Comparison of ENCODE assay signal across 20 cellular contexts in genomic region chr7:55521543-55522267, GRCh38. TPM values are rescaled to one million over a fixed set of nuclear protein-coding genes. Genes with fewer than 3 reads are reported as not detected.
DNase-seq lines count a peak whose midpoint lies in the region; FAIRE-seq and TF ChIP-seq lines count a peak whose summit lies in the region.
"Had no signal": no experiment of that assay in that cellular context is flagged by ENCODE, and none has a peak within 500 bp of the region (broad histone marks: within the 10 kb centered on the region; RNA-seq: fewer than 3 reads in every experiment).

No MANE protein-coding gene starts in this region.

- H3F3A ChIP-seq in SK-N-SH (replicated peaks; ENCODE audit: insufficient read depth), result no peaks in the 10 kb centered on the region

- H2AFZ ChIP-seq in SK-N-SH (ENCODE audit: low read depth), result no peak overlapping the region
- H2AFZ ChIP-seq: GM23248 had no signal

- H3K9ac ChIP-seq in SK-N-SH, result no peak overlapping the region
- H3K9ac ChIP-seq: GM23248 had no signal

- no peak for TF ChIP-seq EP300 in SK-N-SH (IDR thresholded peaks at IDR 0.05; ENCODE audit: borderline replicate concordance in 1 of 2, low read depth in 1 of 2, low read length in 1 of 2)

- 92% methylated on average over 16 of the region's 16 CpGs for WGBS in SK-N-SH (ENCODE audit: low lambda C conversion rate)

- H3K9me3 ChIP-seq in Peyer's patch, result no peaks in the 10 kb centered on the region
- H3K9me3 ChIP-seq in SK-N-SH, result no peaks in the 10 kb centered on the region
- H3K9me3 ChIP-seq: Caco-2 had no signal

- DNase-seq in G401 (ENCODE audit: low spot score), result peak; percentile 16
- DNase-seq in Peyer's patch, result peak in 2 of 3 donors; percentile 56 to 69
- peak; percentile 33 for DNase-seq in epithelial cell of esophagus (ENCODE audit: low read depth)
- peak; percentile 50 for DNase-seq in posterior vena cava (ENCODE audit: low spot score)
- no peak for DNase-seq in SK-N-SH
- DNase-seq in mucosa of gallbladder (ENCODE audit: low spot score), result no peak
- no peak for DNase-seq in stimulated activated CD4-positive, alpha-beta T cell treated with anti-CD3 and anti-CD28 coated beads, Interleukin-2, amount 100 ng/mL, for 48 hours
- no peak for DNase-seq in GM19239 (ENCODE audit: insufficient read length, low spot score)
- DNase-seq: activated CD4-positive, alpha-beta T cell treated with anti-CD3 and anti-CD28 coated beads, Interleukin-2, amount 50 U/mL, for 48 hours; activated naive CD8-positive, alpha-beta T cell treated with anti-CD3 and anti-CD28 coated beads, Interleukin-2, amount 10 ng/mL, durations not matched to agents 7 days and 5 days; activated T-cell treated with anti-CD3 and anti-CD28 coated beads, Interleukin-2, amount 50 U/mL, for 48 hours; Caco-2; GM23248; NCI-H1436; NCI-H446; retina; stimulated activated CD4-positive, alpha-beta T cell treated with anti-CD3 and anti-CD28 coated beads, Interleukin-15, amount 100 ng/mL, for 24 hours had no signal

- peaks cover 92% of the 10 kb centered on the region for H3K79me2 ChIP-seq in SK-N-SH (ENCODE audit: insufficient read depth)

- H3K36me3 ChIP-seq in Peyer's patch, result peaks cover 0 to 26% (median 0%) of the 10 kb centered on the region in 3 donors
- H3K36me3 ChIP-seq in SK-N-SH (replicated peaks in 1 of 2; ENCODE audit: control insufficient read depth in 1 of 2, insufficient read depth in 2 of 2, low read length in 1 of 2), result peaks cover 27 to 31% of the 10 kb centered on the region in 2 experiments
- H3K36me3 ChIP-seq: cardiac muscle cell had no signal

- FAIRE-seq in GM19239 (lab: Jason Lieb, UNC), result no peak
- FAIRE-seq: GM12878, TTC549 had no signal

- no peaks in the 10 kb centered on the region for H3K9me2 ChIP-seq in SK-N-SH

- in situ Hi-C loops in G401 (cut with HindIII; ENCODE audit: low sequenced_read_pairs), result no loop called here

- CTCF ChIA-PET in SK-N-SH (lab: Yijun Ruan, JAX), result interaction anchor here (0.7 to 2.4 kb wide), 8 partner anchors 9 to 98 kb away, joined by 3 to 11 read pairs (median 3); no protein-coding TSS in a partner anchor

- TF ChIP-seq RAD21 in SK-N-SH (IDR thresholded peaks at IDR 0.05; ENCODE audit: low read length), result no peak

- H3K4me3 ChIP-seq in Peyer's patch, result no peak overlapping the region
- no peak overlapping the region for H3K4me3 ChIP-seq in epithelial cell of esophagus (ENCODE audit: low read length)
- no peak overlapping the region for H3K4me3 ChIP-seq in SK-N-SH (ENCODE audit: low read depth in 2 of 2, low read length in 1 of 2)
- H3K4me3 ChIP-seq: cardiac muscle cell, GM12878, GM23248 had no signal

- intact Hi-C loops in posterior vena cava (cut with DNase I), result no loop called here

- H3K4me1 ChIP-seq in Peyer's patch (peaks cover 2 to 19% (median 7%) of the 10 kb centered on the region in 4 donors), SK-N-SH (ENCODE audit: control insufficient read depth in 1 of 2, insufficient read depth in 2 of 2, low read depth in 1 of 2, low read length in 1 of 2) (peaks cover 0 to 19% of the 10 kb centered on the region in 2 experiments; a peak in 3 of 4 replicates)
- H3K4me1 ChIP-seq: Caco-2 had no signal

- TF ChIP-seq POLR2A in Peyer's patch (IDR thresholded peaks at IDR 0.05), result no peak

- no peaks in the 10 kb centered on the region for H3K27me3 ChIP-seq in Peyer's patch
- H3K27me3 ChIP-seq in SK-N-SH (ENCODE audit: insufficient read depth), result no peaks in the 10 kb centered on the region
- H3K27me3 ChIP-seq: cardiac muscle cell had no signal

- no peak overlapping the region for H3K4me2 ChIP-seq in SK-N-SH

- H4K20me1 ChIP-seq in SK-N-SH (ENCODE audit: insufficient read depth), result peaks cover 81% of the 10 kb centered on the region

- POLR2A ChIA-PET in SK-N-SH (lab: Yijun Ruan, JAX), result no interaction called here

- TF ChIP-seq CTCF in Peyer's patch (IDR thresholded peaks at IDR 0.05) (peak in 2 of 6 experiments; percentile 9 to 16), epithelial cell of esophagus (IDR thresholded peaks at IDR 0.05; ENCODE audit: insufficient read depth, low read depth, low read length, missing control alignments) (no peak), SK-N-SH (IDR thresholded peaks at IDR 0.05) (no peak)

- H3K27ac ChIP-seq in Peyer's patch (peak overlapping the region in 3 of 4 donors; percentile 0 to 68 (median 28)), SK-N-SH (ENCODE audit: low read depth in 2 of 2, low read length in 1 of 2) (no peak overlapping the region)
- H3K27ac ChIP-seq: cardiac muscle cell, GM23248 had no signal

TF ChIP-seq in SK-N-SH, 30 proteins besides CTCF, POLR2A, EP300 and RAD21 (continues in another document):
- TF ChIP-seq RXRA (IDR thresholded peaks at IDR 0.05; ENCODE audit: borderline replicate concordance, low read depth) (no peak), USF1 (IDR thresholded peaks at IDR 0.05; ENCODE audit: borderline replicate concordance, low read depth) (no peak), IRF3 (IDR thresholded peaks at IDR 0.05; ENCODE audit: low read depth, low read length) (no peak), JUND (IDR thresholded peaks at IDR 0.05) (no peak), GATA2 (CRISPR knock-in tag; IDR thresholded peaks at IDR 0.05) (no peak), REST (IDR thresholded peaks at IDR 0.05; ENCODE audit: low read depth, low read length) (no peak), RFX5 (IDR thresholded peaks at IDR 0.05; ENCODE audit: low read length) (no peak), MXI1 (IDR thresholded peaks at IDR 0.05; ENCODE audit: low read depth, low read length) (no peak), PBX3 (IDR thresholded peaks at IDR 0.05) (no peak), SIN3A (IDR thresholded peaks at IDR 0.05; ENCODE audit: borderline replicate concordance, low read depth, low read length) (no peak), FOXJ3 (CRISPR knock-in tag; IDR thresholded peaks at IDR 0.05) (no peak), TEAD4 (IDR thresholded peaks at IDR 0.05; ENCODE audit: borderline replicate concordance, insufficient read depth) (no peak), NFIC (IDR thresholded peaks at IDR 0.05; ENCODE audit: borderline replicate concordance) (no peak)

RNA-seq across cellular contexts. Expression of gene VOPP1, which starts 50.6 kb away (rescaled TPM):
- total RNA-seq in G401 (2014; rRNA removed; shearing (Covaris generic)), result 27.7 and 38.2 TPM in 2 replicates
- total RNA-seq in Peyer's patch, result 10 to 100 TPM; 63.9 to 79.2 (median 72.4) TPM
- total RNA-seq in posterior vena cava, result 10 to 100 TPM; 47.4 to 56.7 TPM
- polyA plus RNA-seq in SK-N-SH (2012; rRNA removed), result 69.5 and 79.3 TPM in 2 replicates
- 77.0 and 82.6 TPM in 2 replicates for polyA plus RNA-seq in SK-N-SH (2012; cell fraction: cytosol; rRNA removed)
- polyA plus RNA-seq in SK-N-SH (2012; cell fraction: nucleus; rRNA removed), result 32.4 and 38.8 TPM in 2 replicates
- 68.2 TPM for total RNA-seq in mucosa of gallbladder

Comparison
In these comparisons a context has a peak if more than half of its experiments do, and no peak if none do; other contexts are left out.
1. DNase-seq: peak in G401 (single experiment), Peyer's patch (2 of 3), epithelial cell of esophagus (single experiment) and posterior vena cava (single experiment); none in SK-N-SH (single experiment), mucosa of gallbladder (single experiment), stimulated activated CD4-positive, alpha-beta T cell treated with anti-CD3 and anti-CD28 coated beads, Interleukin-2, amount 100 ng/mL, for 48 hours (0 of 2) and GM19239 (single experiment).
2. H3K27ac ChIP-seq: peak in Peyer's patch (3 of 4); none in SK-N-SH (0 of 2).